12 cellular contexts compared by ENCODE assay signal in the genomic region with DNA sequence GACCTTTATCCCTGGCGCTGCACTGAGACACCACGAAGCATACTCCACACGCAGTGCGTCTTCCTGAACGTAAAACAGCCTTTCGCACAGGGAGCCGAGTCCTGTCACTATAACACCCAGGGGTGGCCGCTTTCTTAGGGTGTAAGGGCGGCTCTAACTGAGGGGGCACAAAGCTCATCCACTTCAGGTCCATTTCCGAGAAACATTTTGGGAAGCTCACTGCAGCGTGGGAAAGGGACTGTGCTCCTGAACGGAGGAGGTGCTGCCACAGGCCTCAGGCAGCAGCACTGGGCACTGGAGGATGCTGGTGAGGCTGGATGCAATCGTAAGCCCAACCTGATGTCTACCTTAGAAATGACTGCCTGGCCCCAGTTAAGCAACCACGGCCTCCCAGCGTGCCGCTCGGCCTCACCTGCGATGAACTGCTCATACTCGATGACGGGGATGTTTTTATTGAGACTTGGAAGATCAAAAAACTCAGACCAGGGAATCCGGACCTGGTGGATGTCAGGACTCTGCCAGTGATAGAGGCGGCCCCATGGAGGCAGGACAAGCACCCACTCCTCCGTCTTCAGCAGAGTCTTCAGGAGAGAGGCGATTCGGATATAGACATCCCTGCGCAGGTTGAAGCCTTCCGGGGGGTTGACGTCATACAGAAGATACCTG. TPM values are rescaled to one million over a fixed set of nuclear protein-coding genes. Genes with fewer than 3 reads are reported as not detected.
DNase-seq lines count a peak whose midpoint lies in the region; ATAC-seq and TF ChIP-seq lines count a peak whose summit lies in the region.
"Had no signal": no experiment of that assay in that cellular context is flagged by ENCODE, and none has a peak within 500 bp of the region (broad histone marks: within the 10 kb centered on the region; RNA-seq: fewer than 3 reads in every experiment).

No MANE protein-coding gene starts in this region.

- H4K91ac ChIP-seq in H9 (ENCODE audit: insufficient read length, low read depth, low read length): no peak overlapping the region

- no peak overlapping the region for H3K23ac ChIP-seq in H9 (ENCODE audit: insufficient read length, low read depth, low read length)

- peaks cover 49% of the 10 kb centered on the region for H3K36me3 Mint-ChIP-seq in CD8-positive, alpha-beta T cell
- H3K36me3 Mint-ChIP-seq in H9 (ENCODE audit: insufficient read depth in 1 of 3, low read depth in 3 of 3) (peaks cover 32 to 54% (median 41%) of the 10 kb centered on the region in 3 experiments), chondrocyte (ENCODE audit: low read depth) (peaks cover 30% of the 10 kb centered on the region)

- intact Hi-C loops in CD8-positive, alpha-beta T cell (cut with DNase I, micrococcal nuclease): loop anchor here in 1 of 2 experiments (5.0 to 10.0 kb wide), 2 partner anchors 361 to 468 kb away; partner anchors contain the start of genes ITGB2 and SUMO3

- H3K18ac ChIP-seq in H9 (ENCODE audit: insufficient read length, low read depth, low read length): no peak overlapping the region

- H3K9me3 ChIP-seq in CD8-positive, alpha-beta T cell (ENCODE audit: low read length): no peaks in the 10 kb centered on the region
- H3K9me3 ChIP-seq in H9 (ENCODE audit: control insufficient read depth, low read depth, low read length) (no peaks in the 10 kb centered on the region), osteoblast (ENCODE audit: low read depth, low read length) (no peaks in the 10 kb centered on the region), hepatocyte (ENCODE audit: low read depth) (no peaks in the 10 kb centered on the region), GM23248 (ENCODE audit: low read depth) (no peaks in the 10 kb centered on the region)

- no peak overlapping the region for H3K14ac ChIP-seq in H9 (ENCODE audit: insufficient read depth, low read length)

- no peaks in the 10 kb centered on the region for H3K79me1 ChIP-seq in H9 (ENCODE audit: insufficient read depth, low read depth, low read length, poor library complexity, severe bottlenecking)

- no peak overlapping the region for H2BK120ac ChIP-seq in H9 (ENCODE audit: low read depth, low read length, poor library complexity, severe bottlenecking)

- H3K27ac ChIP-seq in CD8-positive, alpha-beta T cell (ENCODE audit: low read depth, low read length): no peak overlapping the region
- H3K27ac ChIP-seq in H9 (ENCODE audit: insufficient read length, low read depth, low read length): no peak overlapping the region
- peak overlapping the region; percentile 56 for H3K27ac ChIP-seq in osteoblast (ENCODE audit: low read depth, low read length)
- no peak overlapping the region for H3K27ac ChIP-seq in hepatocyte
- no peak overlapping the region for H3K27ac ChIP-seq in GM23248

- no peak overlapping the region for H3K4me3 ChIP-seq in CD8-positive, alpha-beta T cell (ENCODE audit: low read depth, low read length)
- H3K4me3 ChIP-seq in osteoblast (ENCODE audit: insufficient read depth, low read length) (no peak overlapping the region), hepatocyte (no peak overlapping the region), GM23248 (no peak overlapping the region)

- no peak overlapping the region for H2BK12ac ChIP-seq in H9 (ENCODE audit: insufficient read length, low read depth, low read length)

- POLR2A ChIA-PET in CD8-positive, alpha-beta T cell (lab: Charles Lee): no interaction called here

- no peak overlapping the region for H2BK15ac ChIP-seq in H9 (ENCODE audit: low read depth, low read length)

- no peak overlapping the region for H3T11ph ChIP-seq in H9 (ENCODE audit: low read length)

- H3K79me2 ChIP-seq in H9 (ENCODE audit: insufficient read depth, low read length) (no peaks in the 10 kb centered on the region), osteoblast (ENCODE audit: insufficient read depth, low read length) (peaks cover 80% of the 10 kb centered on the region), hepatocyte (peaks cover 52% of the 10 kb centered on the region), GM23248 (ENCODE audit: insufficient read depth) (peaks cover 79% of the 10 kb centered on the region)

- no peaks in the 10 kb centered on the region for H3K9me3 Mint-ChIP-seq in CD8-positive, alpha-beta T cell
- H3K9me3 Mint-ChIP-seq in H9 (no peaks in the 10 kb centered on the region), chondrocyte (ENCODE audit: low read depth) (no peaks in the 10 kb centered on the region)

- H2AFZ ChIP-seq in H9 (ENCODE audit: low read length) (no peak overlapping the region), osteoblast (ENCODE audit: low read length) (no peak overlapping the region), hepatocyte (no peak overlapping the region), GM23248 (no peak overlapping the region)

- WGBS in H9 (ENCODE audit: extremely low coverage, insufficient read length, low lambda C conversion rate): no CpG with 5 or more reads among the region's 28 CpGs
- 96% methylated on average over 27 of the region's 28 CpGs for WGBS in hepatocyte (ENCODE audit: low lambda C conversion rate, missing lambda C conversion rate)
- 93 to 95% methylated on average over 28 of the region's 28 CpGs for WGBS in GM23248 (ENCODE audit: low coverage in 1 of 2, low lambda C conversion rate in 2 of 2, missing lambda C conversion rate in 2 of 2), 2 experiments

- peak overlapping the region; percentile 64 for H3K4me3 Mint-ChIP-seq in CD8-positive, alpha-beta T cell
- peak overlapping the region; percentile 42 to 50 for H3K4me3 Mint-ChIP-seq in H9
- H3K4me3 Mint-ChIP-seq in chondrocyte (ENCODE audit: unreplicated experiment): peak overlapping the region; percentile 31

- no peak overlapping the region for H3K4ac ChIP-seq in H9 (ENCODE audit: low read depth, low read length)

- no peak overlapping the region for H3K56ac ChIP-seq in H9 (ENCODE audit: insufficient read length, low read depth, low read length)

- H3K4me2 ChIP-seq in H9 (ENCODE audit: insufficient read depth, insufficient read length, low read length): no peak overlapping the region
- H3K4me2 ChIP-seq in osteoblast (ENCODE audit: insufficient read depth, low read length): no peak overlapping the region
- H3K4me2 ChIP-seq in hepatocyte: no peak overlapping the region
- no peak overlapping the region for H3K4me2 ChIP-seq in GM23248 (ENCODE audit: unreplicated experiment)

- in situ Hi-C loops in GM23248 (cut with MboI): loop anchor here (25.0 kb wide), 1 partner anchor 552 kb away; no protein-coding TSS in a partner anchor

- H4K20me1 ChIP-seq in H9 (ENCODE audit: control insufficient read depth, insufficient read depth, insufficient read length): no peaks in the 10 kb centered on the region
- H4K20me1 ChIP-seq in osteoblast (ENCODE audit: insufficient read depth, low read length): peaks cover 61% of the 10 kb centered on the region
- peaks cover 29% of the 10 kb centered on the region for H4K20me1 ChIP-seq in hepatocyte (ENCODE audit: insufficient read depth, poor library complexity, severe bottlenecking)
- H4K20me1 ChIP-seq in GM23248 (ENCODE audit: insufficient read depth): no peaks in the 10 kb centered on the region

- peaks cover 32% of the 10 kb centered on the region for H3K36me3 ChIP-seq in CD8-positive, alpha-beta T cell (ENCODE audit: insufficient read depth, low read length)
- H3K36me3 ChIP-seq in osteoblast (ENCODE audit: insufficient read depth, low read length) (peaks cover 61% of the 10 kb centered on the region), hepatocyte (replicated peaks; ENCODE audit: insufficient read depth, low read depth) (no peaks in the 10 kb centered on the region), GM23248 (ENCODE audit: low read depth) (peaks cover 27% of the 10 kb centered on the region)

- TF ChIP-seq CTCF in CD8-positive, alpha-beta T cell (IDR thresholded peaks at IDR 0.05): no peak
- TF ChIP-seq CTCF in H9 (conservative IDR thresholded peaks at IDR 0.05) (no peak), chondrocyte (IDR thresholded peaks at IDR 0.05) (no peak), osteoblast (IDR thresholded peaks at IDR 0.05; ENCODE audit: extremely low read depth, low read depth, low read length) (no peak), hepatocyte (IDR thresholded peaks at IDR 0.05; ENCODE audit: poor library complexity) (no peak)

- H3F3A ChIP-seq in GM23248 (ENCODE audit: insufficient read depth): 0 out of 2 replicates have a peak, but pooled peaks cover 10% of the 10 kb centered on the region

- H3K23me2 ChIP-seq in H9 (ENCODE audit: insufficient read length, low read depth, low read length, poor library complexity, severe bottlenecking): peaks cover 4% of the 10 kb centered on the region

- H3K27me3 Mint-ChIP-seq in CD8-positive, alpha-beta T cell (ENCODE audit: low read depth): no peaks in the 10 kb centered on the region
- H3K27me3 Mint-ChIP-seq in H9 (ENCODE audit: low read depth) (no peaks in the 10 kb centered on the region), chondrocyte (ENCODE audit: low read depth) (no peaks in the 10 kb centered on the region)

- H3K4me1 ChIP-seq in CD8-positive, alpha-beta T cell (ENCODE audit: insufficient read depth, low read length): peaks cover 10% of the 10 kb centered on the region
- no peaks in the 10 kb centered on the region for H3K4me1 ChIP-seq in H9 (ENCODE audit: insufficient read depth, low read length)
- peaks cover 13% of the 10 kb centered on the region for H3K4me1 ChIP-seq in osteoblast (ENCODE audit: insufficient read depth, low read length)
- H3K4me1 ChIP-seq in hepatocyte (ENCODE audit: insufficient read depth): peaks cover 11% of the 10 kb centered on the region
- peaks cover 12% of the 10 kb centered on the region; the same call in 1 of the 2 replicates for H3K4me1 ChIP-seq in GM23248 (ENCODE audit: insufficient read depth)

- peaks cover 20% of the 10 kb centered on the region for H3K4me1 Mint-ChIP-seq in CD8-positive, alpha-beta T cell (ENCODE audit: low read depth)
- H3K4me1 Mint-ChIP-seq in H9 (peaks cover 7 to 9% of the 10 kb centered on the region in 2 experiments), chondrocyte (ENCODE audit: low read depth) (peaks cover 37% of the 10 kb centered on the region)

- no peak overlapping the region for H3K9ac ChIP-seq in H9 (ENCODE audit: extremely low read depth, insufficient read length, low read length)
- H3K9ac ChIP-seq in GM23248: no peak overlapping the region

- no peak overlapping the region for H4K5ac ChIP-seq in H9 (ENCODE audit: insufficient read length, low read depth, low read length)

- no peak overlapping the region for H2BK5ac ChIP-seq in H9 (ENCODE audit: insufficient read length, low read length)

- CTCF ChIA-PET in CD8-positive, alpha-beta T cell (lab: Charles Lee): no interaction called here

- H2BK20ac ChIP-seq in H9 (ENCODE audit: low read depth, low read length, poor library complexity, severe bottlenecking): no peak overlapping the region

- ATAC-seq in CD8-positive, alpha-beta T cell: no peak
- ATAC-seq: SK-N-SH treated with all-trans-retinoic acid at 6 μM for 48 hours had no signal

- peak in 2 of 7 experiments; percentile 4 to 39 for DNase-seq in CD8-positive, alpha-beta T cell
- peak; percentile 14 for DNase-seq in H9
- DNase-seq in chondrocyte (ENCODE audit: low spot score): no peak
- peak; percentile 51 for DNase-seq in osteoblast (ENCODE audit: insufficient read length, low spot score, missing footprints)
- DNase-seq in hepatocyte (ENCODE audit: low spot score): no peak
- DNase-seq in RPMI8226: no peak
- DNase-seq in GM23248: no peak
- DNase-seq: anterior cingulate cortex; dermis blood vessel endothelial cell; midbrain; stimulated activated CD4-positive, alpha-beta T cell treated with anti-CD3 and anti-CD28 coated beads, Interleukin-2, amount 100 ng/mL, for 48 hours had no signal

- H3K27me3 ChIP-seq in CD8-positive, alpha-beta T cell (ENCODE audit: insufficient read depth, low read length): no peaks in the 10 kb centered on the region
- H3K27me3 ChIP-seq in H9 (ENCODE audit: insufficient read depth, low read length) (no peaks in the 10 kb centered on the region), osteoblast (ENCODE audit: insufficient read depth, low read length) (no peaks in the 10 kb centered on the region), hepatocyte (no peaks in the 10 kb centered on the region), GM23248 (replicated peaks; ENCODE audit: insufficient read depth) (no peaks in the 10 kb centered on the region)

- H2AK5ac ChIP-seq in H9 (ENCODE audit: insufficient read length, low read length): no peak overlapping the region

- no peak overlapping the region for H3K27ac Mint-ChIP-seq in CD8-positive, alpha-beta T cell
- H3K27ac Mint-ChIP-seq in H9 (peak overlapping the region in 2 of 3 experiments; percentile 33 to 71; a peak in 2 of 7 replicates), chondrocyte (ENCODE audit: unreplicated experiment) (no peak overlapping the region)

- no peaks in the 10 kb centered on the region for H3K9me2 ChIP-seq in hepatocyte (replicated peaks; ENCODE audit: insufficient read depth)
- no peaks in the 10 kb centered on the region for H3K9me2 ChIP-seq in GM23248 (ENCODE audit: insufficient read depth)

- no peak overlapping the region for H4K8ac ChIP-seq in H9 (replicated peaks; ENCODE audit: insufficient read length, low read depth, low read length)

RNA-seq across cellular contexts. Expression of gene POFUT2, which starts 2.3 kb away (rescaled TPM):
- total RNA-seq in CD8-positive, alpha-beta T cell: 10 to 100 TPM; 54.7 to 56.7 TPM
- 32.1 and 34.8 TPM in 2 replicates for total RNA-seq in H9 (2021)
- total RNA-seq in chondrocyte: 59.9 to 73.6 TPM (median 72.4 TPM) in 3 replicates
- 35.8 and 39.2 TPM in 2 replicates for total RNA-seq in osteoblast
- 25.5 and 30.7 TPM in 2 replicates for total RNA-seq in hepatocyte
- 54.4 and 57.7 TPM in 2 replicates for polyA plus RNA-seq in hepatocyte
- 48.2 and 54.0 TPM in 2 replicates for total RNA-seq in GM23248 (2014; rRNA removed; shearing (Covaris generic))
- 30.1 and 30.9 TPM in 2 replicates for polyA plus RNA-seq in GM23248 (2016; fragmentation: Nextera tagmentation; extraction: Ambion mirVana)

Comparison
In these comparisons a context has a peak if more than half of its experiments do, and no peak if none do; other contexts are left out.
1. DNase-seq: peak in H9 (single experiment) and osteoblast (single experiment); none in chondrocyte (single experiment), hepatocyte (single experiment), RPMI8226 (single experiment) and GM23248 (single experiment).
2. H3K27ac Mint-ChIP-seq: peak in H9 (2 of 3); none in CD8-positive, alpha-beta T cell (single experiment) and chondrocyte (single experiment).
3. Peak in every context shown above with its lines, with median percentiles within 50 percentile points of each other: H3K4me3 Mint-ChIP-seq.